1 cellular context compared by ENCODE assay signal in genomic region chr7:87564290-87564963, GRCh38.
TF ChIP-seq lines count a peak whose summit lies in the region.

No MANE protein-coding gene starts in this region.

TF ChIP-seq in HepG2, 621 proteins besides CTCF, POLR2A, EP300 and RAD21 (continued from another document):
- TF ChIP-seq ZBED4 (CRISPR knock-in tag; IDR thresholded peaks at IDR 0.05; ENCODE audit: borderline replicate concordance) (peak; percentile 73; the same call in 1 of the 2 replicates), HOXA9 (CRISPR knock-in tag; IDR thresholded peaks at IDR 0.05; ENCODE audit: borderline replicate concordance) (no peak), NFAT5 (CRISPR knock-in tag; IDR thresholded peaks at IDR 0.05) (no peak), HNF4A (CRISPR knock-in tag; IDR thresholded peaks at IDR 0.05) (peak; percentile 91), ZNF574 (CRISPR knock-in tag; IDR thresholded peaks at IDR 0.05) (0 out of 2 replicates have a peak, but pooled peaks have one; percentile 28), PHF8 (CRISPR knock-in tag; IDR thresholded peaks at IDR 0.05) (no peak), NR0B2 (CRISPR knock-in tag; IDR thresholded peaks at IDR 0.05) (no peak), POGZ (CRISPR knock-in tag; IDR thresholded peaks at IDR 0.05) (peak; percentile 57; the same call in 1 of the 2 replicates), GFI1 (CRISPR knock-in tag; IDR thresholded peaks at IDR 0.05; ENCODE audit: borderline replicate concordance) (0 out of 2 replicates have a peak, but pooled peaks have one; percentile 52), HNF4G (IDR thresholded peaks at IDR 0.05; ENCODE audit: borderline replicate concordance, low read depth, low read length) (peak; percentile 47; the same call in 1 of the 2 replicates), HNF4G (CRISPR knock-in tag; IDR thresholded peaks at IDR 0.05; ENCODE audit: borderline replicate concordance, low read depth) (no peak; the same call in 1 of the 2 replicates), HMGXB4 (CRISPR knock-in tag; IDR thresholded peaks at IDR 0.05; ENCODE audit: borderline replicate concordance in 1 of 2, low read depth in 1 of 2) (peak; percentile 34 to 37; a peak in 1 of 4 replicates), GATAD2A (CRISPR knock-in tag; IDR thresholded peaks at IDR 0.05) (peak; percentile 43; the same call in 1 of the 2 replicates), HOXA3 (CRISPR knock-in tag; IDR thresholded peaks at IDR 0.05) (peak; percentile 37; the same call in 1 of the 2 replicates), TRIM22 (IDR thresholded peaks at IDR 0.05) (no peak), ZNF264 (CRISPR knock-in tag; IDR thresholded peaks at IDR 0.05) (no peak), RXRB (CRISPR knock-in tag; IDR thresholded peaks at IDR 0.05; ENCODE audit: borderline replicate concordance) (peak; percentile 18; the same call in 1 of the 2 replicates), ZMYM4 (CRISPR knock-in tag; IDR thresholded peaks at IDR 0.05) (peak; percentile 78), ZNF644 (CRISPR knock-in tag; IDR thresholded peaks at IDR 0.05; ENCODE audit: low read depth) (peak; percentile 52; the same call in 1 of the 2 replicates), ZBTB33 (CRISPR knock-in tag; IDR thresholded peaks at IDR 0.05) (peak; percentile 73), THRA (CRISPR knock-in tag; IDR thresholded peaks at IDR 0.05; ENCODE audit: borderline replicate concordance) (peak; percentile 20; the same call in 1 of the 2 replicates), STAG1 (CRISPR knock-in tag; IDR thresholded peaks at IDR 0.05) (peak; percentile 58), KDM2A (CRISPR knock-in tag; IDR thresholded peaks at IDR 0.05; ENCODE audit: borderline replicate concordance, low read depth) (0 out of 2 replicates have a peak, but pooled peaks have one; percentile 30), SMYD3 (CRISPR knock-in tag; IDR thresholded peaks at IDR 0.05) (no peak), ZNF17 (CRISPR knock-in tag; IDR thresholded peaks at IDR 0.05) (no peak), ARID5B (CRISPR knock-in tag; IDR thresholded peaks at IDR 0.05) (no peak), SOX13 (IDR thresholded peaks at IDR 0.05) (no peak), SOX13 (CRISPR knock-in tag; conservative IDR thresholded peaks at IDR 0.05 in 1 of 2, IDR thresholded peaks at IDR 0.05 in 1 of 2) (peak in 1 of 2 experiments; percentile 29; a peak in 1 of 4 replicates)
